ENCODE assay signal across 9 cellular contexts in the genomic region with DNA sequence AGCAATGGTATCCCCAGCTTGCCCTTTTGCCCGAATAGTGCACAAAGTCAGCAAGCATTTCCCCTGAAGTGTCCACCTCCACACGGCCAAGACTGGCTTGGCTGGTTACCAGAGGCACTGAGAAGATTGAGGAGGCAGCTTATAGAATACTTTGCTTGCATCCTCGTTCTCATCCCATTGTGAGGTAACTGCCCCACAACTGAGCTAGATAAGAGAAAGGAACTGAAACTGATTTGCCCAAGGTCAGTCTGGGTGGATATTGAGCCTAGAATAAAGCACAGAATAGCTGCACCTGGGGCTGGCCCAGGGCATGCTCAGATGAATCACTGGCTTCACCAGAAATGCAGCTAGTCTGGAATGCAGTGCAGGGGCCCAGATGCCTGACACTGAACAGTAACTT. TPM values are rescaled to one million over a fixed set of nuclear protein-coding genes. Genes with fewer than 3 reads are reported as not detected.
DNase-seq lines count a peak whose midpoint lies in the region; ATAC-seq, FAIRE-seq and TF ChIP-seq lines count a peak whose summit lies in the region.
"Had no signal": no experiment of that assay in that cellular context is flagged by ENCODE, and none has a peak within 500 bp of the region (broad histone marks: within the 10 kb centered on the region; RNA-seq: fewer than 3 reads in every experiment).

No MANE protein-coding gene starts in this region.

- no peaks in the 10 kb centered on the region for H3K79me2 ChIP-seq in H1 (ENCODE audit: control insufficient read depth in 1 of 2, insufficient read depth in 2 of 2, low read length in 2 of 2)

- FAIRE-seq in H1 (lab: Jason Lieb, UNC) = no peak

- peak overlapping the region; percentile 70 for H3K18ac ChIP-seq in IMR-90 (ENCODE audit: low read depth, low read length)
- H3K18ac ChIP-seq in H1 (ENCODE audit: extremely low read depth, low read length) = no peak overlapping the region

- H3K23me2 ChIP-seq in H1 (ENCODE audit: low read depth, low read length) = no peaks in the 10 kb centered on the region

- TF ChIP-seq POLR2A in IMR-90 (IDR thresholded peaks at IDR 0.05; ENCODE audit: low read depth, low read length) (no peak), H1 (IDR thresholded peaks at IDR 0.05; ENCODE audit: control extremely low read depth in 1 of 2, low read depth in 2 of 2, low read length in 2 of 2) (no peak)

- H4K5ac ChIP-seq in IMR-90 (ENCODE audit: low read depth, low read length) (peak overlapping the region; percentile 68), H1 (ENCODE audit: insufficient read length, low read depth, low read length) (no peak overlapping the region)

- H3K27me3 ChIP-seq in IMR-90 (ENCODE audit: control insufficient read depth, insufficient read depth, low read length) (no peaks in the 10 kb centered on the region), H1 (replicated peaks in 1 of 4; ENCODE audit: control insufficient read depth in 3 of 4, extremely low read depth in 1 of 4, insufficient read depth in 3 of 4, low read length in 3 of 4) (no peaks in the 10 kb centered on the region)

- peak overlapping the region; percentile 3 to 87; a peak in 3 of 4 replicates for H4K8ac ChIP-seq in IMR-90 (ENCODE audit: low read depth in 2 of 2, low read length in 2 of 2)
- no peak overlapping the region for H4K8ac ChIP-seq in H1 (ENCODE audit: extremely low read depth, insufficient read depth, low read length)

- H2AK5ac ChIP-seq in IMR-90 (ENCODE audit: low read depth, low read length) = peak overlapping the region; percentile 73
- no peak overlapping the region for H2AK5ac ChIP-seq in H1 (ENCODE audit: low read depth, low read length)

- no peak for TF ChIP-seq EP300 in H1 (IDR thresholded peaks at IDR 0.05; ENCODE audit: borderline replicate concordance in 1 of 2, low read depth in 2 of 2, low read length in 2 of 2)

- H2BK20ac ChIP-seq in IMR-90 (ENCODE audit: low read depth, low read length) (peak overlapping the region; percentile 96), H1 (ENCODE audit: low read length) (no peak overlapping the region)

- ATAC-seq in GM18511 (IDR thresholded peaks at IDR 0.05; ENCODE audit: unreplicated experiment) (peak; percentile 83), GM21825 (IDR thresholded peaks at IDR 0.05; ENCODE audit: unreplicated experiment) (peak; percentile 88), IMR-90 (ENCODE audit: low read depth) (peak; percentile 79)

- WGBS in IMR-90 (ENCODE audit: extremely low coverage in 2 of 2, insufficient read length in 1 of 2), 2 experiments = no CpG with 5 or more reads among the region's 3 CpGs
- 74% methylated on average over 3 of the region's 3 CpGs; no CpG with 5 or more reads in 1 of the 2 experiments for WGBS in H1 (ENCODE audit: extremely low coverage in 1 of 2, insufficient coverage in 1 of 2, insufficient read length in 1 of 2, insufficient replicate concordance in 2 of 2, low coverage in 1 of 2, low lambda C conversion rate in 2 of 2, missing lambda C conversion rate in 1 of 2), 2 experiments

- peak overlapping the region; percentile 89; the same call in 2 of the 3 replicates for H2BK15ac ChIP-seq in IMR-90 (ENCODE audit: low read depth, low read length)
- no peak overlapping the region for H2BK15ac ChIP-seq in H1 (ENCODE audit: low read length)

- H3K9ac ChIP-seq in IMR-90 (ENCODE audit: low read depth, low read length) (no peak overlapping the region), H1 (replicated peaks in 1 of 4; ENCODE audit: extremely low read depth in 1 of 4, low read depth in 3 of 4, low read length in 3 of 4) (no peak overlapping the region; a peak in 1 of 7 replicates)

- H3K36me3 ChIP-seq in IMR-90 (ENCODE audit: control insufficient read depth, insufficient read depth, low read length) = peaks cover 3% of the 10 kb centered on the region; the same call in 1 of the 2 replicates
- no peaks in the 10 kb centered on the region for H3K36me3 ChIP-seq in H1 (ENCODE audit: control insufficient read depth in 2 of 4, insufficient read depth in 4 of 4, low read length in 3 of 4)

- H3K4ac ChIP-seq in IMR-90 (ENCODE audit: low read depth, low read length) (peak overlapping the region; percentile 82), H1 (replicated peaks; ENCODE audit: insufficient read length, low read depth, low read length) (peak overlapping the region; percentile 57)

- peak overlapping the region; percentile 72 for H3K23ac ChIP-seq in IMR-90 (ENCODE audit: low read depth, low read length)
- H3K23ac ChIP-seq in H1 (ENCODE audit: insufficient read length) = no peak overlapping the region

- POLR2A ChIA-PET in IMR-90 (lab: Charles Lee; ENCODE audit: unreplicated experiment) = interaction anchor here (0.5 to 1.0 kb wide), 2 partner anchors 10 to 16 kb away, joined by 3 to 14 read pairs; no protein-coding TSS in a partner anchor
- POLR2A ChIA-PET in H1 (lab: Charles Lee; ENCODE audit: partially characterized antibody) = interaction anchor here (0.8 to 1.3 kb wide), 2 partner anchors 9 to 32 kb away, joined by 3 to 4 read pairs; a partner anchor contains a TSS

- no peak for TF ChIP-seq RAD21 in IMR-90 (IDR thresholded peaks at IDR 0.05; ENCODE audit: low read length)
- no peak for TF ChIP-seq RAD21 in H1 (IDR thresholded peaks at IDR 0.05 in 1 of 2, conservative IDR thresholded peaks at IDR 0.05 in 1 of 2; ENCODE audit: low read depth in 2 of 2, low read length in 2 of 2)

- H2BK5ac ChIP-seq in IMR-90 (ENCODE audit: low read depth, low read length, poor library complexity, severe bottlenecking) = peak overlapping the region; percentile 84
- H2BK5ac ChIP-seq in H1 (ENCODE audit: low read depth, low read length) = peak overlapping the region; percentile 77; the same call in 1 of the 2 replicates

- H4K91ac ChIP-seq in IMR-90 (ENCODE audit: insufficient read depth, low read depth, low read length) (peak overlapping the region; percentile 87), H1 (replicated peaks; ENCODE audit: insufficient read length, low read length) (no peak overlapping the region)

- dilution Hi-C loops in IMR-90 (cut with HindIII; ENCODE audit: low sequenced_read_pairs, unreplicated experiment) = no loop called here

- peaks cover 21% of the 10 kb centered on the region for H3K4me1 ChIP-seq in IMR-90 (ENCODE audit: control insufficient read depth, insufficient read depth, low read length)
- peaks cover 0 to 10% (median 7%) of the 10 kb centered on the region in 4 experiments; a peak in 3 of 7 replicates for H3K4me1 ChIP-seq in H1 (replicated peaks in 1 of 4; ENCODE audit: control insufficient read depth in 3 of 4, insufficient read depth in 4 of 4, low read length in 3 of 4)

- H2AFZ ChIP-seq in IMR-90 (replicated peaks; ENCODE audit: low read length, poor library complexity) = peak overlapping the region; percentile 48
- 0 out of 2 replicates have a peak overlapping the region, but pooled peaks have one; percentile 27 for H2AFZ ChIP-seq in H1 (ENCODE audit: low read length)

- in situ Hi-C loops in IMR-90 (cut with MboI; ENCODE audit: low sequenced_read_pairs) = no loop called here

- H3K9me1 ChIP-seq in IMR-90 (ENCODE audit: insufficient read depth, low read length) = peaks cover 15% of the 10 kb centered on the region; the same call in 1 of the 2 replicates

- H3K56ac ChIP-seq in IMR-90 (ENCODE audit: extremely low read depth, insufficient read depth, low read length) (peak overlapping the region; percentile 18; the same call in 1 of the 2 replicates), H1 (replicated peaks; ENCODE audit: insufficient read length, low read depth, low read length) (no peak overlapping the region)

- H3K4me2 ChIP-seq in IMR-90 (ENCODE audit: low read depth, low read length) (peak overlapping the region; percentile 62), H1 (ENCODE audit: insufficient read depth in 1 of 2, low read depth in 2 of 2, low read length in 2 of 2) (no peak overlapping the region; a peak in 2 of 4 replicates)

- no peaks in the 10 kb centered on the region for H3K9me3 ChIP-seq in IMR-90 (ENCODE audit: control insufficient read depth, insufficient read depth, low read length)
- H3K9me3 ChIP-seq in H1 (ENCODE audit: insufficient read depth in 2 of 2, low read depth in 1 of 2, low read length in 1 of 2) = no peaks in the 10 kb centered on the region

- H3K79me1 ChIP-seq in IMR-90 (ENCODE audit: low read depth in 1 of 2, low read length in 2 of 2) (peaks cover 0 to 22% of the 10 kb centered on the region in 2 experiments; a peak in 2 of 4 replicates), H1 (ENCODE audit: low read depth, low read length) (no peaks in the 10 kb centered on the region)

- TF ChIP-seq CTCF in IMR-90 (conservative IDR thresholded peaks at IDR 0.05; ENCODE audit: low read depth, low read length) (no peak), H1 (IDR thresholded peaks at IDR 0.05; ENCODE audit: control extremely low read depth in 1 of 3, insufficient read depth in 1 of 3, low read depth in 1 of 3, low read length in 3 of 3) (no peak)

- DNase-seq in IMR-90 = peak; percentile 70
- DNase-seq in H1 (ENCODE audit: low read depth in 1 of 2, low spot score in 2 of 2) = no peak
- peak; percentile 37 for DNase-seq in non-pigmented ciliary epithelial cell (ENCODE audit: low read depth)
- no peak for DNase-seq in GOT3 (lab: John Stamatoyannopoulos, UW)
- DNase-seq in activated gamma-delta T cell treated with Interleukin-2 at 50 U/mL for 16 hours = no peak
- DNase-seq in occipital lobe (lab: John Stamatoyannopoulos, UW) = no peak

- BruUV-seq in IMR-90 (replicated peaks; lab: Mats Ljungman, UMichigan) = no TSS peak

- H3K4me3 ChIP-seq in IMR-90 (ENCODE audit: insufficient read depth, low read depth, low read length) = no peak overlapping the region; the same call in 1 of the 2 replicates
- no peak overlapping the region for H3K4me3 ChIP-seq in H1 (ENCODE audit: extremely low read depth in 1 of 4, insufficient read depth in 2 of 4, low read depth in 3 of 4, low read length in 4 of 4)

- intact Hi-C loops in IMR-90 (cut with micrococcal nuclease) = loop anchor here (5.0 kb wide), 1 partner anchor 32 kb away; no protein-coding TSS in a partner anchor

- H3K27ac ChIP-seq in IMR-90 (ENCODE audit: insufficient read depth, low read length) (peak overlapping the region; percentile 78), H1 (ENCODE audit: low read depth, low read length) (no peak overlapping the region)
- H3K27ac ChIP-seq: VCaP had no signal

- H3K14ac ChIP-seq in IMR-90 (replicated peaks; ENCODE audit: low read depth, low read length) (peak overlapping the region; percentile 68), H1 (ENCODE audit: insufficient read length) (no peak overlapping the region)

- H4K20me1 ChIP-seq in IMR-90 (ENCODE audit: insufficient read depth, low read length) = no peaks in the 10 kb centered on the region
- no peaks in the 10 kb centered on the region for H4K20me1 ChIP-seq in H1 (replicated peaks in 1 of 2; ENCODE audit: control insufficient read depth in 1 of 2, insufficient read depth in 2 of 2, low read length in 2 of 2)

- CTCF ChIA-PET in IMR-90 (lab: Yijun Ruan, JAX) = interaction anchor here (1.2 kb wide), 1 partner anchor 16 kb away, joined by 3 read pairs; no protein-coding TSS in a partner anchor
- CTCF ChIA-PET in H1 (lab: Charles Lee; ENCODE audit: partially characterized antibody) = interaction anchor here (0.6 to 2.1 kb wide), 3 partner anchors 90 to 1262 kb away, joined by 4 to 9 read pairs (median 4); no protein-coding TSS in a partner anchor

- peak overlapping the region; percentile 65 for H2AK9ac ChIP-seq in IMR-90 (replicated peaks; ENCODE audit: low read depth, low read length, poor library complexity)

- peak overlapping the region; percentile 22; the same call in 1 of the 2 replicates for H2BK12ac ChIP-seq in H1 (ENCODE audit: low read depth, low read length)

- peak overlapping the region; percentile 86 for H2BK120ac ChIP-seq in IMR-90 (ENCODE audit: low read depth, low read length)
- H2BK120ac ChIP-seq in H1 (replicated peaks; ENCODE audit: low read depth, low read length) = no peak overlapping the region

RNA-seq across cellular contexts. Expression of a gene that starts 32.7 kb away (rescaled TPM):
- total RNA-seq in IMR-90 (2012; rRNA removed) (32.6 and 48.3 TPM in 2 replicates), occipital lobe (122 TPM)
- polyA plus RNA-seq in IMR-90 (2012; rRNA removed) (12.2 and 13.2 TPM in 2 replicates), H1 (2011; rRNA removed) (6.5 and 11.4 TPM in 2 replicates)
- polyA plus RNA-seq in IMR-90 (2012; cell fraction: cytosol; rRNA removed) = 2.0 and 2.7 TPM in 2 replicates
- 5.4 and 33.0 TPM in 2 replicates for polyA plus RNA-seq in IMR-90 (2012; cell fraction: nucleus; rRNA removed; ENCODE audit: low replicate concordance)
- 63.0 and 70.8 TPM in 2 replicates for total RNA-seq in H1 (2021; fragmentation: NEBNext Ultra II Directional; extraction: Animal tissue kit (Norgen Biotek cat#: 25700))
- 15.2 TPM for polyA plus RNA-seq in H1 (2011; cell fraction: cytosol; rRNA removed)
- 8.8 TPM for polyA plus RNA-seq in H1 (2011; cell fraction: nucleus; rRNA removed)
- 10.3 to 26.4 TPM (median 13.9 TPM) in 4 replicates for polyA plus RNA-seq in H1 (2012, experiment 1 of 2)
- 1.4 TPM for polyA plus RNA-seq in H1 (2012, experiment 2 of 2)
- 20.4 TPM for polyA plus RNA-seq in H1 (2013, experiment 1 of 2)
- 20.5 TPM for polyA plus RNA-seq in H1 (2013, experiment 2 of 2)
- polyA minus RNA-seq in H1 (2011; rRNA and poly(A)+ RNA removed) = 15.3 and 26.3 TPM in 2 replicates
- 14.1 TPM for polyA minus RNA-seq in H1 (2011; cell fraction: cytosol; rRNA and poly(A)+ RNA removed)
- 47.5 TPM for polyA minus RNA-seq in H1 (2011; cell fraction: nucleus; rRNA and poly(A)+ RNA removed)

Comparison
In these comparisons a context has a peak if more than half of its experiments do, and no peak if none do; other contexts are left out.
1. DNase-seq: peak in IMR-90 (single experiment) and non-pigmented ciliary epithelial cell (single experiment); none in H1 (0 of 2), GOT3 (single experiment), activated gamma-delta T cell treated with Interleukin-2 at 50 U/mL for 16 hours (single experiment) and occipital lobe (single experiment).
2. Peak in every context shown above with its lines, with median percentiles within 50 percentile points of each other: ATAC-seq.